In genomic region chr1:108454511-108454910, GRCh38 we compare ENCODE assay signal across 3 cellular contexts. TPM values are rescaled to one million over a fixed set of nuclear protein-coding genes. Genes with fewer than 3 reads are reported as not detected.
"Had no signal": no experiment of that assay in that cellular context is flagged by ENCODE, and none has a peak within 500 bp of the region (broad histone marks: within the 10 kb centered on the region; RNA-seq: fewer than 3 reads in every experiment).

No MANE protein-coding gene starts in this region.

RNA-seq across cellular contexts. Expression of gene NBPF6, which starts 4.4 kb away (rescaled TPM):
- total RNA-seq: LHCN-M2, M059J, MCF 10A had no signal
